Comparison of ENCODE assay signal across 8 cellular contexts in genomic region chr1:21508580-21509350, GRCh38. TPM values are rescaled to one million over a fixed set of nuclear protein-coding genes. Genes with fewer than 3 reads are reported as not detected.
DNase-seq lines count a peak whose midpoint lies in the region; ATAC-seq, FAIRE-seq and TF ChIP-seq lines count a peak whose summit lies in the region.

No MANE protein-coding gene starts in this region.

- no peak for ATAC-seq in GM19395 (IDR thresholded peaks at IDR 0.05; ENCODE audit: unreplicated experiment)
- no peak for ATAC-seq in HG03175 (IDR thresholded peaks at IDR 0.05; ENCODE audit: unreplicated experiment)

- intact Hi-C loops in CD14-positive monocyte (cut with micrococcal nuclease), result no loop called here

- peak overlapping the region in 1 of 7 donors; percentile 13 for H3K27ac Mint-ChIP-seq in CD14-positive monocyte
- no peak overlapping the region for H3K27ac Mint-ChIP-seq in T-helper 1 cell treated with Interleukin-12 subunit alpha and Interleukin-12 subunit beta and Interleukin-4 antibody, amounts not matched to agents 30 μg/mL and 1 μg/mL, for 36 hours

- no peak for FAIRE-seq in HTR-8/SVneo (lab: Jason Lieb, UNC)

- H3K4me1 Mint-ChIP-seq in CD14-positive monocyte, result peaks cover 4% of the 10 kb centered on the region
- peaks cover 4% of the 10 kb centered on the region for H3K4me1 Mint-ChIP-seq in T-helper 1 cell treated with Interleukin-12 subunit alpha and Interleukin-12 subunit beta and Interleukin-4 antibody, amounts not matched to agents 30 μg/mL and 1 μg/mL, for 36 hours (ENCODE audit: low read depth)

- DNase-seq in CD14-positive monocyte (ENCODE audit: low spot score) (no peak), HTR-8/SVneo (ENCODE audit: insufficient read length, low spot score) (peak; percentile 70), astrocyte of the hippocampus (ENCODE audit: low read depth, low spot score) (peak; percentile 82)
- peak; percentile 73 for DNase-seq in stimulated activated CD4-positive, alpha-beta T cell treated with anti-CD3 and anti-CD28 coated beads, Interleukin-12 subunit alpha, Interleukin-12 subunit beta, amount 100 ng/mL, for 4 hours

- H3K9me3 ChIP-seq in iPS-18c (ENCODE audit: control insufficient read depth, insufficient read depth, low read length), result peaks cover 4% of the 10 kb centered on the region

- H3K27me3 Mint-ChIP-seq in CD14-positive monocyte (ENCODE audit: low read depth in 3 of 3), result peaks cover 54 to 71% (median 57%) of the 10 kb centered on the region in 3 donors
- peaks cover 44% of the 10 kb centered on the region for H3K27me3 Mint-ChIP-seq in T-helper 1 cell treated with Interleukin-12 subunit alpha and Interleukin-12 subunit beta and Interleukin-4 antibody, amounts not matched to agents 30 μg/mL and 1 μg/mL, for 36 hours (ENCODE audit: low read depth)

- peak overlapping the region in 1 of 2 donors; percentile 90 for H3K4me3 Mint-ChIP-seq in CD14-positive monocyte
- H3K4me3 Mint-ChIP-seq in T-helper 1 cell treated with Interleukin-12 subunit alpha and Interleukin-12 subunit beta and Interleukin-4 antibody, amounts not matched to agents 30 μg/mL and 1 μg/mL, for 36 hours, result peak overlapping the region; percentile 65

- peak overlapping the region; percentile 34; the same call in 1 of the 2 replicates for H3K4me3 ChIP-seq in iPS-18c (ENCODE audit: insufficient read depth, low read depth, low read length)

- peaks cover 0 to 9% (median 2%) of the 10 kb centered on the region in 7 donors for H3K9me3 Mint-ChIP-seq in CD14-positive monocyte
- H3K9me3 Mint-ChIP-seq in T-helper 1 cell treated with Interleukin-12 subunit alpha and Interleukin-12 subunit beta and Interleukin-4 antibody, amounts not matched to agents 30 μg/mL and 1 μg/mL, for 36 hours, result no peaks in the 10 kb centered on the region

- peaks cover 0 to 3% of the 10 kb centered on the region in 2 donors for H3K36me3 Mint-ChIP-seq in CD14-positive monocyte
- H3K36me3 Mint-ChIP-seq in T-helper 1 cell treated with Interleukin-12 subunit alpha and Interleukin-12 subunit beta and Interleukin-4 antibody, amounts not matched to agents 30 μg/mL and 1 μg/mL, for 36 hours (ENCODE audit: low read depth), result no peaks in the 10 kb centered on the region

- TF ChIP-seq CTCF in CD14-positive monocyte (IDR thresholded peaks at IDR 0.05), result peak; percentile 48

RNA-seq across cellular contexts. Expression of gene ALPL, which starts 0.5 kb away (rescaled TPM):
- not detected for polyA plus RNA-seq in CD14-positive monocyte
